22 cellular contexts compared by ENCODE assay signal in genomic region chr13:24128962-24129361, GRCh38.
"Had no signal": no experiment of that assay in that cellular context is flagged by ENCODE, and none has a peak within 500 bp of the region (broad histone marks: within the 10 kb centered on the region; RNA-seq: fewer than 3 reads in every experiment).

No MANE protein-coding gene starts in this region.

- ATAC-seq: left colon; left ventricle myocardium superior; lower lobe of right lung; mucosa of descending colon; natural killer cell treated with Interleukin-12 subunit alpha and Interleukin-12 subunit beta and Interleukin-15 and Interleukin-18, amount 100 ng/mL, for 72 hours; right cardiac atrium; stimulated activated naive B cell treated with anti-CD40 and anti-IgM and Interleukin-4, amounts not matched to agents 10 μg/mL and 1 μg/mL and 100 μg/mL, for 72 hours had no signal

- H3K4me3 ChIP-seq: dorsolateral prefrontal cortex, lower lobe of right lung, mucosa of descending colon, prostate gland, skin epidermis, spleen, thoracic aorta, tibial nerve, upper lobe of left lung had no signal

- H3K4me1 ChIP-seq: lower lobe of right lung, prostate gland had no signal

- DNase-seq: dorsolateral prefrontal cortex; effector CD4-positive, alpha-beta T cell; hypothalamus; immature natural killer cell; islet precursor cell; kidney glomerular epithelial cell; left colon; left ventricle myocardium superior; lower lobe of right lung; mucosa of descending colon; naive B cell; nucleus accumbens; right cardiac atrium; spleen; stimulated activated CD4-positive, alpha-beta T cell treated with anti-CD3 and anti-CD28 coated beads, Interleukin-2, amount 100 ng/mL, for 48 hours; stimulated activated naive B cell treated with anti-CD40 and anti-IgM and Interleukin-4, amounts not matched to agents 10 μg/mL and 1 μg/mL and 100 μg/mL, for 72 hours; upper lobe of left lung had no signal

- H3K27me3 ChIP-seq: tibial nerve, upper lobe of left lung had no signal

- H3K27ac ChIP-seq: dorsolateral prefrontal cortex, lower lobe of right lung, prostate gland, skin epidermis, spleen, thoracic aorta, tibial nerve, upper lobe of left lung had no signal

- H3K9me3 ChIP-seq: prostate gland, thoracic aorta had no signal

- H3K36me3 ChIP-seq: lower lobe of right lung, prostate gland, spleen, thoracic aorta, tibial nerve, upper lobe of left lung had no signal
